In genomic region chr17:75325348-75325747, GRCh38 we compare ENCODE assay signal across 12 cellular contexts. TPM values are rescaled to one million over a fixed set of nuclear protein-coding genes. Genes with fewer than 3 reads are reported as not detected.
DNase-seq lines count a peak whose midpoint lies in the region; ATAC-seq and TF ChIP-seq lines count a peak whose summit lies in the region.
"Had no signal": no experiment of that assay in that cellular context is flagged by ENCODE, and none has a peak within 500 bp of the region (broad histone marks: within the 10 kb centered on the region; RNA-seq: fewer than 3 reads in every experiment).

No MANE protein-coding gene starts in this region.

- TF ChIP-seq CTCF in WTC11 (IDR thresholded peaks at IDR 0.05): no peak
- no peak for TF ChIP-seq CTCF in left lung (IDR thresholded peaks at IDR 0.05)
- TF ChIP-seq CTCF in stomach (IDR thresholded peaks at IDR 0.05): no peak
- TF ChIP-seq CTCF in uterus (IDR thresholded peaks at IDR 0.05): no peak

- H3K9me3 ChIP-seq in left lung (no peaks in the 10 kb centered on the region), stomach (no peaks in the 10 kb centered on the region), uterus (no peaks in the 10 kb centered on the region)

- H3K9me3 Mint-ChIP-seq in activated T-cell treated with anti-CD3 and anti-CD28 coated beads, Interleukin-2, amount 50 U/mL, for 72 hours: no peaks in the 10 kb centered on the region
- no peaks in the 10 kb centered on the region for H3K9me3 Mint-ChIP-seq in WTC11
- H3K9me3 Mint-ChIP-seq: effector memory CD8-positive, alpha-beta T cell had no signal

- TF ChIP-seq EP300 in stomach (IDR thresholded peaks at IDR 0.05): no peak

- no peak for DNase-seq in activated T-cell treated with anti-CD3 and anti-CD28 coated beads, Interleukin-2, amount 50 U/mL, for 72 hours
- no peak for DNase-seq in activated T-cell treated with anti-CD3 and anti-CD28 coated beads, Interleukin-2, amount 50 U/mL, for 1 hour
- DNase-seq in WTC11 (ENCODE audit: low spot score): no peak
- no peak for DNase-seq in left lung
- no peak for DNase-seq in stomach
- DNase-seq in uterus: no peak
- DNase-seq in NCI-H1048 (lab: John Stamatoyannopoulos, UW): no peak
- DNase-seq: amniotic stem cell; effector memory CD8-positive, alpha-beta T cell; NCI-H146 had no signal

- H3K27ac ChIP-seq in left lung (peak overlapping the region; percentile 2 to 77), stomach (peak overlapping the region in 4 of 5 donors; percentile 37 to 55 (median 50)), uterus (no peak overlapping the region)

- WGBS in stomach, 5 donors: 81 to 88% (median 85%) methylated on average over 6 of the region's 6 CpGs

- POLR2A ChIA-PET in WTC11 (lab: Charles Lee): no interaction called here

- H3K36me3 ChIP-seq in left lung (peaks cover 0 to 63% of the 10 kb centered on the region in 2 donors), stomach (peaks cover 16 to 63% (median 44%) of the 10 kb centered on the region in 4 donors), uterus (no peaks in the 10 kb centered on the region)

- H3K27me3 Mint-ChIP-seq in activated T-cell treated with anti-CD3 and anti-CD28 coated beads, Interleukin-2, amount 50 U/mL, for 72 hours (ENCODE audit: low read depth): no peaks in the 10 kb centered on the region
- H3K27me3 Mint-ChIP-seq in WTC11 (ENCODE audit: low read depth): no peaks in the 10 kb centered on the region
- H3K27me3 Mint-ChIP-seq: effector memory CD8-positive, alpha-beta T cell had no signal

- H3K4me1 ChIP-seq in left lung: peaks cover 8 to 67% of the 10 kb centered on the region in 2 donors
- peaks cover 0 to 43% (median 25%) of the 10 kb centered on the region in 4 donors for H3K4me1 ChIP-seq in stomach
- no peaks in the 10 kb centered on the region for H3K4me1 ChIP-seq in uterus

- peak overlapping the region; percentile 84 for H3K27ac Mint-ChIP-seq in activated T-cell treated with anti-CD3 and anti-CD28 coated beads, Interleukin-2, amount 50 U/mL, for 72 hours
- peak overlapping the region; percentile 87 for H3K27ac Mint-ChIP-seq in WTC11

- CTCF ChIA-PET in WTC11 (lab: Charles Lee): interaction anchor here (0.6 to 2.4 kb wide), 6 partner anchors 19 to 87 kb away, joined by 3 to 9 read pairs (median 4); partner anchors contain the start of genes MIF4GD and SLC25A19

- no peak for ATAC-seq in activated T-cell treated with anti-CD3 and anti-CD28 coated beads, Interleukin-2, amount 50 U/mL, for 72 hours (replicated peaks in 1 of 2)
- ATAC-seq in WTC11 (peak; percentile 11; the same call in 1 of the 2 replicates), left lung (no peak), GM18502 (IDR thresholded peaks at IDR 0.05; ENCODE audit: poor library complexity, unreplicated experiment) (no peak)
- ATAC-seq: effector memory CD8-positive, alpha-beta T cell; left lobe of liver had no signal

- intact Hi-C loops in left lung (cut with DNase I) (loop anchor here in 1 of 2 donors (5.0 kb wide), 1 partner anchor 77 kb away; no protein-coding TSS in a partner anchor), stomach (cut with DNase I; ENCODE audit: low total_unique reads) (no loop called here), uterus (cut with DNase I; ENCODE audit: low total_unique reads) (loop anchor here (10.0 kb wide), 1 partner anchor 199 kb away; the partner anchor contains the start of gene LLGL2)

- H3K4me1 Mint-ChIP-seq in activated T-cell treated with anti-CD3 and anti-CD28 coated beads, Interleukin-2, amount 50 U/mL, for 72 hours (ENCODE audit: low read depth): peaks cover 58% of the 10 kb centered on the region
- peaks cover 25% of the 10 kb centered on the region for H3K4me1 Mint-ChIP-seq in WTC11

- no peaks in the 10 kb centered on the region for H3K27me3 ChIP-seq in left lung
- H3K27me3 ChIP-seq in stomach: no peaks in the 10 kb centered on the region
- no peaks in the 10 kb centered on the region for H3K27me3 ChIP-seq in uterus

- H3K4me3 Mint-ChIP-seq in activated T-cell treated with anti-CD3 and anti-CD28 coated beads, Interleukin-2, amount 50 U/mL, for 72 hours: no peak overlapping the region
- H3K4me3 Mint-ChIP-seq in WTC11: no peak overlapping the region
- H3K4me3 Mint-ChIP-seq: effector memory CD8-positive, alpha-beta T cell had no signal

- TF ChIP-seq POLR2A in stomach (IDR thresholded peaks at IDR 0.05) (no peak), uterus (IDR thresholded peaks at IDR 0.05) (no peak)

- peaks cover 4 to 11% of the 10 kb centered on the region in 2 donors for H3K36me3 Mint-ChIP-seq in activated T-cell treated with anti-CD3 and anti-CD28 coated beads, Interleukin-2, amount 50 U/mL, for 72 hours (ENCODE audit: insufficient read depth in 2 of 2)
- peaks cover 28% of the 10 kb centered on the region for H3K36me3 Mint-ChIP-seq in WTC11

- no peak overlapping the region for H3K4me3 ChIP-seq in left lung
- no peak overlapping the region for H3K4me3 ChIP-seq in stomach
- H3K4me3 ChIP-seq in uterus: no peak overlapping the region

TF ChIP-seq in WTC11, 78 proteins besides CTCF, POLR2A, EP300 and RAD21:
- TF ChIP-seq MLX (CRISPR knock-in tag; IDR thresholded peaks at IDR 0.05) (no peak), NR2C2 (CRISPR knock-in tag; IDR thresholded peaks at IDR 0.05) (no peak), JAZF1 (CRISPR knock-in tag; IDR thresholded peaks at IDR 0.05) (no peak), FOXP1 (CRISPR knock-in tag; IDR thresholded peaks at IDR 0.05; ENCODE audit: borderline replicate concordance) (no peak)
- TF ChIP-seq, protein P1, sequence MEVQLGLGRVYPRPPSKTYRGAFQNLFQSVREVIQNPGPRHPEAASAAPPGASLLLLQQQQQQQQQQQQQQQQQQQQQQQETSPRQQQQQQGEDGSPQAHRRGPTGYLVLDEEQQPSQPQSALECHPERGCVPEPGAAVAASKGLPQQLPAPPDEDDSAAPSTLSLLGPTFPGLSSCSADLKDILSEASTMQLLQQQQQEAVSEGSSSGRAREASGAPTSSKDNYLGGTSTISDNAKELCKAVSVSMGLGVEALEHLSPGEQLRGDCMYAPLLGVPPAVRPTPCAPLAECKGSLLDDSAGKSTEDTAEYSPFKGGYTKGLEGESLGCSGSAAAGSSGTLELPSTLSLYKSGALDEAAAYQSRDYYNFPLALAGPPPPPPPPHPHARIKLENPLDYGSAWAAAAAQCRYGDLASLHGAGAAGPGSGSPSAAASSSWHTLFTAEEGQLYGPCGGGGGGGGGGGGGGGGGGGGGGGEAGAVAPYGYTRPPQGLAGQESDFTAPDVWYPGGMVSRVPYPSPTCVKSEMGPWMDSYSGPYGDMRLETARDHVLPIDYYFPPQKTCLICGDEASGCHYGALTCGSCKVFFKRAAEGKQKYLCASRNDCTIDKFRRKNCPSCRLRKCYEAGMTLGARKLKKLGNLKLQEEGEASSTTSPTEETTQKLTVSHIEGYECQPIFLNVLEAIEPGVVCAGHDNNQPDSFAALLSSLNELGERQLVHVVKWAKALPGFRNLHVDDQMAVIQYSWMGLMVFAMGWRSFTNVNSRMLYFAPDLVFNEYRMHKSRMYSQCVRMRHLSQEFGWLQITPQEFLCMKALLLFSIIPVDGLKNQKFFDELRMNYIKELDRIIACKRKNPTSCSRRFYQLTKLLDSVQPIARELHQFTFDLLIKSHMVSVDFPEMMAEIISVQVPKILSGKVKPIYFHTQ (CRISPR knock-in tag; IDR thresholded peaks at IDR 0.05): no peak
- TF ChIP-seq, protein P2, sequence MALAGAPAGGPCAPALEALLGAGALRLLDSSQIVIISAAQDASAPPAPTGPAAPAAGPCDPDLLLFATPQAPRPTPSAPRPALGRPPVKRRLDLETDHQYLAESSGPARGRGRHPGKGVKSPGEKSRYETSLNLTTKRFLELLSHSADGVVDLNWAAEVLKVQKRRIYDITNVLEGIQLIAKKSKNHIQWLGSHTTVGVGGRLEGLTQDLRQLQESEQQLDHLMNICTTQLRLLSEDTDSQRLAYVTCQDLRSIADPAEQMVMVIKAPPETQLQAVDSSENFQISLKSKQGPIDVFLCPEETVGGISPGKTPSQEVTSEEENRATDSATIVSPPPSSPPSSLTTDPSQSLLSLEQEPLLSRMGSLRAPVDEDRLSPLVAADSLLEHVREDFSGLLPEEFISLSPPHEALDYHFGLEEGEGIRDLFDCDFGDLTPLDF (CRISPR knock-in tag; IDR thresholded peaks at IDR 0.05): no peak

RNA-seq across cellular contexts. Expression of gene SLC25A19, which starts 36.1 kb away (rescaled TPM):
- total RNA-seq in activated T-cell treated with anti-CD3 and anti-CD28 coated beads, Interleukin-2, amount 50 U/mL, for 72 hours: 10 to 100 TPM; 39.9 to 59.3 TPM
- total RNA-seq in WTC11 (2021): 22.6 to 27.7 TPM (median 23.0 TPM) in 3 replicates
- total RNA-seq in left lung: 10 to 100 TPM; 17.7 to 29.7 TPM
- total RNA-seq in stomach: 10 to 100 TPM in 2 of 5 donors, 1 to 10 TPM in 3; 2.3 to 40.6 (median 6.4) TPM
- 10 to 100 TPM in 2 of 3 donors, 1 to 10 TPM in 1; 8.1 to 16.5 (median 11.7) TPM for polyA plus RNA-seq in stomach
- 10 to 100 TPM in 2 of 4 donors, 1 to 10 TPM in 2; 4.7 to 59.9 (median 10.1) TPM for total RNA-seq in uterus

RNA-seq across cellular contexts. Expression of gene MIF4GD, which starts 54.3 kb away (rescaled TPM):
- total RNA-seq in activated T-cell treated with anti-CD3 and anti-CD28 coated beads, Interleukin-2, amount 50 U/mL, for 72 hours: 10 to 100 TPM; 63.1 to 67.9 TPM
- total RNA-seq in WTC11 (2021): 21.6 to 29.2 TPM (median 28.5 TPM) in 3 replicates
- total RNA-seq in left lung: 10 to 100 TPM; 22.6 to 25.4 TPM
- total RNA-seq in stomach: 10 to 100 TPM in 2 of 5 donors, 1 to 10 TPM in 3; 3.5 to 12.5 (median 7.7) TPM
- 10 to 100 TPM; 12.2 to 14.7 (median 12.9) TPM for polyA plus RNA-seq in stomach
- total RNA-seq in uterus: 10 to 100 TPM; 11.7 to 45.3 (median 25.8) TPM

Comparison
In these comparisons a context has a peak if more than half of its experiments do, and no peak if none do; other contexts are left out.
1. H3K27ac ChIP-seq: peak in left lung (2 of 2) and stomach (4 of 5); none in uterus (0 of 2).